In the genomic region with DNA sequence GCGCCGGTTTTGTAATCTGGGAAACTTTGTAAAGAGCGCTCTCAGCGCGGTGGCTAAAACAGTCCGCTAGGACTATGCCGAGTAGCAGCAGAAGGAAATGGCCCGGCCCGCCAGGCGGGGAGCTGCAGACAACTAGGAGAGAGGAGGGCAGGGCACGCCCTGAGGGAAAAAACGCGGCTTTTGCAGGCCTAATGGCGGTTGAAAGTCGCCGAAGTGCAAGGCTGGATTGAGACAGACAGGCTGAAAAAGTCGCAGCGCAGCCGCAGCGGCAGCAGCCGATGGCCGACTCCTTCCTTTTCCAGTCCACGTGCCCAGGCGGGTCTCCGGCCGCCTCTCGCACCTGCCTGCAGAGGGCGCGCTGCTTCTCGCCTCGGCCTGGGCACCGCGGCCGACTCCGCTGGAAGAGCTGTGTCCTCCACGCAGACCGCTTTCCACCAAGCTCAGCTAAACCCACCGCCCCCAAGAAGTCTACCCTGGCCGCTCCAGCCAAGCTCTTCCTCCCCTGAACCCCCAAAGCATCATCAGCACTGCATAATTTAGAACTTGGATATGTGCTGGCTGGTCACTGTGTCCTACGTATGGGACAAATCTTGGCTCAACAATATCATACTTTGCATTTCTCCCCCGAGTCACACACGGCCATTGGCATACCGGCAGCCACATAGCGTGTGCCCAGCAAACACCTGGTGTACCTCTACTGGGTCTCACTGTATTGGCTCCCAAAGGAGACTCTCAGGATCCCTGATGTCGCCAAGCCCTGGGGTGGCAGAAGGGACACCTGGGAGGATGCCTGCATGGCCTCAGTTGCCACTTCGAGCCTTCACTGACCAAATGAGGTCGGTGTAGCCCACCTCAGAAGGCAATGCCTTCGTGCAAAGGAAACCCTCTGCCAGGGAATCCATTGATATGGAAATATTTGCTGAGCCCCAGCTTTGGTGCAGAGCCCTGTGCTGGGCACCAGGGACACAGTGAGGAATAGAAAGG, we compare ENCODE assay signal across 1 cellular context.
TF ChIP-seq lines count a peak whose summit lies in the region.

No MANE protein-coding gene starts in this region.

TF ChIP-seq in K562, 482 proteins besides CTCF, POLR2A, EP300 and RAD21 (continued from another document and continues in another):
- TF ChIP-seq, protein P1, sequence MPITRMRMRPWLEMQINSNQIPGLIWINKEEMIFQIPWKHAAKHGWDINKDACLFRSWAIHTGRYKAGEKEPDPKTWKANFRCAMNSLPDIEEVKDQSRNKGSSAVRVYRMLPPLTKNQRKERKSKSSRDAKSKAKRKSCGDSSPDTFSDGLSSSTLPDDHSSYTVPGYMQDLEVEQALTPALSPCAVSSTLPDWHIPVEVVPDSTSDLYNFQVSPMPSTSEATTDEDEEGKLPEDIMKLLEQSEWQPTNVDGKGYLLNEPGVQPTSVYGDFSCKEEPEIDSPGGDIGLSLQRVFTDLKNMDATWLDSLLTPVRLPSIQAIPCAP (CRISPR knock-in tag; IDR thresholded peaks at IDR 0.05; ENCODE audit: borderline replicate concordance): no peak
- no peak for TF ChIP-seq BRF1 (IDR thresholded peaks at IDR 0.05; ENCODE audit: borderline replicate concordance, extremely low read depth, insufficient read length)
- peak; percentile 42; the same call in 1 of the 2 replicates for TF ChIP-seq ZNF263 (CRISPR knock-in tag; IDR thresholded peaks at IDR 0.05; ENCODE audit: borderline replicate concordance)
- no peak for TF ChIP-seq ZNF431 (CRISPR knock-in tag; IDR thresholded peaks at IDR 0.05)
- no peak for TF ChIP-seq HDAC3 (IDR thresholded peaks at IDR 0.05; ENCODE audit: borderline replicate concordance, partially characterized antibody)
- peak; percentile 71 for TF ChIP-seq CXXC5 (CRISPR knock-in tag; IDR thresholded peaks at IDR 0.05)
- TF ChIP-seq RBM15 (IDR thresholded peaks at IDR 0.05; ENCODE audit: insufficient read depth, low read length): no peak
- no peak for TF ChIP-seq ZBED1 (IDR thresholded peaks at IDR 0.05)
- TF ChIP-seq TEAD1 (CRISPR knock-in tag; IDR thresholded peaks at IDR 0.05): peak in 1 of 2 experiments; percentile 22; a peak in 1 of 4 replicates
- no peak for TF ChIP-seq ZNF75A (CRISPR knock-in tag; IDR thresholded peaks at IDR 0.05)
- TF ChIP-seq, protein P2, sequence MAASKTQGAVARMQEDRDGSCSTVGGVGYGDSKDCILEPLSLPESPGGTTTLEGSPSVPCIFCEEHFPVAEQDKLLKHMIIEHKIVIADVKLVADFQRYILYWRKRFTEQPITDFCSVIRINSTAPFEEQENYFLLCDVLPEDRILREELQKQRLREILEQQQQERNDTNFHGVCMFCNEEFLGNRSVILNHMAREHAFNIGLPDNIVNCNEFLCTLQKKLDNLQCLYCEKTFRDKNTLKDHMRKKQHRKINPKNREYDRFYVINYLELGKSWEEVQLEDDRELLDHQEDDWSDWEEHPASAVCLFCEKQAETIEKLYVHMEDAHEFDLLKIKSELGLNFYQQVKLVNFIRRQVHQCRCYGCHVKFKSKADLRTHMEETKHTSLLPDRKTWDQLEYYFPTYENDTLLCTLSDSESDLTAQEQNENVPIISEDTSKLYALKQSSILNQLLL (CRISPR knock-in tag; IDR thresholded peaks at IDR 0.05; ENCODE audit: borderline replicate concordance): no peak
- TF ChIP-seq KDM4B (IDR thresholded peaks at IDR 0.05; ENCODE audit: borderline replicate concordance in 2 of 2, low read depth in 1 of 2): no peak
- TF ChIP-seq CBX1 (IDR thresholded peaks at IDR 0.05; ENCODE audit: low read depth): no peak
- TF ChIP-seq, protein P3, sequence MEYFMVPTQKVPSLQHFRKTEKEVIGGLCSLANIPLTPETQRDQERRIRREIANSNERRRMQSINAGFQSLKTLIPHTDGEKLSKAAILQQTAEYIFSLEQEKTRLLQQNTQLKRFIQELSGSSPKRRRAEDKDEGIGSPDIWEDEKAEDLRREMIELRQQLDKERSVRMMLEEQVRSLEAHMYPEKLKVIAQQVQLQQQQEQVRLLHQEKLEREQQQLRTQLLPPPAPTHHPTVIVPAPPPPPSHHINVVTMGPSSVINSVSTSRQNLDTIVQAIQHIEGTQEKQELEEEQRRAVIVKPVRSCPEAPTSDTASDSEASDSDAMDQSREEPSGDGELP (CRISPR knock-in tag; IDR thresholded peaks at IDR 0.05; ENCODE audit: borderline replicate concordance): peak; percentile 67; the same call in 1 of the 2 replicates
- TF ChIP-seq CREM (IDR thresholded peaks at IDR 0.05; ENCODE audit: low read depth): peak; percentile 33; the same call in 1 of the 2 replicates
- TF ChIP-seq, protein P4, sequence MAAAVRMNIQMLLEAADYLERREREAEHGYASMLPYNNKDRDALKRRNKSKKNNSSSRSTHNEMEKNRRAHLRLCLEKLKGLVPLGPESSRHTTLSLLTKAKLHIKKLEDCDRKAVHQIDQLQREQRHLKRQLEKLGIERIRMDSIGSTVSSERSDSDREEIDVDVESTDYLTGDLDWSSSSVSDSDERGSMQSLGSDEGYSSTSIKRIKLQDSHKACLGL (CRISPR knock-in tag; IDR thresholded peaks at IDR 0.05; ENCODE audit: borderline replicate concordance, poor library complexity, severe bottlenecking): no peak
- TF ChIP-seq SMC3 (conservative IDR thresholded peaks at IDR 0.05; ENCODE audit: insufficient read depth, low read depth, low read length): 0 out of 2 replicates have a peak, but pooled peaks have one; percentile 34
- TF ChIP-seq ELF2 (CRISPR knock-in tag; IDR thresholded peaks at IDR 0.05): no peak
- TF ChIP-seq, protein P5, sequence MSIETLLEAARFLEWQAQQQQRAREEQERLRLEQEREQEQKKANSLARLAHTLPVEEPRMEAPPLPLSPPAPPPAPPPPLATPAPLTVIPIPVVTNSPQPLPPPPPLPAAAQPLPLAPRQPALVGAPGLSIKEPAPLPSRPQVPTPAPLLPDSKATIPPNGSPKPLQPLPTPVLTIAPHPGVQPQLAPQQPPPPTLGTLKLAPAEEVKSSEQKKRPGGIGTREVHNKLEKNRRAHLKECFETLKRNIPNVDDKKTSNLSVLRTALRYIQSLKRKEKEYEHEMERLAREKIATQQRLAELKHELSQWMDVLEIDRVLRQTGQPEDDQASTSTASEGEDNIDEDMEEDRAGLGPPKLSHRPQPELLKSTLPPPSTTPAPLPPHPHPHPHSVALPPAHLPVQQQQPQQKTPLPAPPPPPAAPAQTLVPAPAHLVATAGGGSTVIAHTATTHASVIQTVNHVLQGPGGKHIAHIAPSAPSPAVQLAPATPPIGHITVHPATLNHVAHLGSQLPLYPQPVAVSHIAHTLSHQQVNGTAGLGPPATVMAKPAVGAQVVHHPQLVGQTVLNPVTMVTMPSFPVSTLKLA (conservative IDR thresholded peaks at IDR 0.05): peak; percentile 80 to 87
- TF ChIP-seq, protein P6, sequence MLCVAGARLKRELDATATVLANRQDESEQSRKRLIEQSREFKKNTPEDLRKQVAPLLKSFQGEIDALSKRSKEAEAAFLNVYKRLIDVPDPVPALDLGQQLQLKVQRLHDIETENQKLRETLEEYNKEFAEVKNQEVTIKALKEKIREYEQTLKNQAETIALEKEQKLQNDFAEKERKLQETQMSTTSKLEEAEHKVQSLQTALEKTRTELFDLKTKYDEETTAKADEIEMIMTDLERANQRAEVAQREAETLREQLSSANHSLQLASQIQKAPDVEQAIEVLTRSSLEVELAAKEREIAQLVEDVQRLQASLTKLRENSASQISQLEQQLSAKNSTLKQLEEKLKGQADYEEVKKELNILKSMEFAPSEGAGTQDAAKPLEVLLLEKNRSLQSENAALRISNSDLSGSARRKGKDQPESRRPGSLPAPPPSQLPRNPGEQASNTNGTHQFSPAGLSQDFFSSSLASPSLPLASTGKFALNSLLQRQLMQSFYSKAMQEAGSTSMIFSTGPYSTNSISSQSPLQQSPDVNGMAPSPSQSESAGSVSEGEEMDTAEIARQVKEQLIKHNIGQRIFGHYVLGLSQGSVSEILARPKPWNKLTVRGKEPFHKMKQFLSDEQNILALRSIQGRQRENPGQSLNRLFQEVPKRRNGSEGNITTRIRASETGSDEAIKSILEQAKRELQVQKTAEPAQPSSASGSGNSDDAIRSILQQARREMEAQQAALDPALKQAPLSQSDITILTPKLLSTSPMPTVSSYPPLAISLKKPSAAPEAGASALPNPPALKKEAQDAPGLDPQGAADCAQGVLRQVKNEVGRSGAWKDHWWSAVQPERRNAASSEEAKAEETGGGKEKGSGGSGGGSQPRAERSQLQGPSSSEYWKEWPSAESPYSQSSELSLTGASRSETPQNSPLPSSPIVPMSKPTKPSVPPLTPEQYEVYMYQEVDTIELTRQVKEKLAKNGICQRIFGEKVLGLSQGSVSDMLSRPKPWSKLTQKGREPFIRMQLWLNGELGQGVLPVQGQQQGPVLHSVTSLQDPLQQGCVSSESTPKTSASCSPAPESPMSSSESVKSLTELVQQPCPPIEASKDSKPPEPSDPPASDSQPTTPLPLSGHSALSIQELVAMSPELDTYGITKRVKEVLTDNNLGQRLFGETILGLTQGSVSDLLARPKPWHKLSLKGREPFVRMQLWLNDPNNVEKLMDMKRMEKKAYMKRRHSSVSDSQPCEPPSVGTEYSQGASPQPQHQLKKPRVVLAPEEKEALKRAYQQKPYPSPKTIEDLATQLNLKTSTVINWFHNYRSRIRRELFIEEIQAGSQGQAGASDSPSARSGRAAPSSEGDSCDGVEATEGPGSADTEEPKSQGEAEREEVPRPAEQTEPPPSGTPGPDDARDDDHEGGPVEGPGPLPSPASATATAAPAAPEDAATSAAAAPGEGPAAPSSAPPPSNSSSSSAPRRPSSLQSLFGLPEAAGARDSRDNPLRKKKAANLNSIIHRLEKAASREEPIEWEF (CRISPR knock-in tag; IDR thresholded peaks at IDR 0.05): no peak
- no peak for TF ChIP-seq CLOCK (CRISPR knock-in tag; IDR thresholded peaks at IDR 0.05; ENCODE audit: borderline replicate concordance)
- TF ChIP-seq ETV5 (CRISPR knock-in tag; IDR thresholded peaks at IDR 0.05; ENCODE audit: low read depth): peak; percentile 66
- peak; percentile 40; the same call in 1 of the 2 replicates for TF ChIP-seq PHF8 (IDR thresholded peaks at IDR 0.05; ENCODE audit: borderline replicate concordance, low read length)
- TF ChIP-seq RB1 (IDR thresholded peaks at IDR 0.05; ENCODE audit: low read depth): 0 out of 2 replicates have a peak, but pooled peaks have one; percentile 53
- TF ChIP-seq, protein P7, sequence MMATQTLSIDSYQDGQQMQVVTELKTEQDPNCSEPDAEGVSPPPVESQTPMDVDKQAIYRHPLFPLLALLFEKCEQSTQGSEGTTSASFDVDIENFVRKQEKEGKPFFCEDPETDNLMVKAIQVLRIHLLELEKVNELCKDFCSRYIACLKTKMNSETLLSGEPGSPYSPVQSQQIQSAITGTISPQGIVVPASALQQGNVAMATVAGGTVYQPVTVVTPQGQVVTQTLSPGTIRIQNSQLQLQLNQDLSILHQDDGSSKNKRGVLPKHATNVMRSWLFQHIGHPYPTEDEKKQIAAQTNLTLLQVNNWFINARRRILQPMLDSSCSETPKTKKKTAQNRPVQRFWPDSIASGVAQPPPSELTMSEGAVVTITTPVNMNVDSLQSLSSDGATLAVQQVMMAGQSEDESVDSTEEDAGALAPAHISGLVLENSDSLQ (IDR thresholded peaks at IDR 0.05): peak; percentile 20; the same call in 1 of the 2 replicates
- no peak for TF ChIP-seq ZNF436 (CRISPR knock-in tag; IDR thresholded peaks at IDR 0.05)
- TF ChIP-seq TSC22D4 (tag; IDR thresholded peaks at IDR 0.05): no peak
- no peak for TF ChIP-seq ATF1 (CRISPR knock-in tag; IDR thresholded peaks at IDR 0.05)
- 0 out of 2 replicates have a peak, but pooled peaks have one; percentile 11 for TF ChIP-seq ATF1 (tag; IDR thresholded peaks at IDR 0.05)
- peak; percentile 71; the same call in 1 of the 2 replicates for TF ChIP-seq SMAD4 (CRISPR knock-in tag; conservative IDR thresholded peaks at IDR 0.05)
- TF ChIP-seq HINFP (tag; conservative IDR thresholded peaks at IDR 0.05; ENCODE audit: low read depth): no peak
- no peak for TF ChIP-seq TCF3 (CRISPR knock-in tag; IDR thresholded peaks at IDR 0.05)
- peak; percentile 15 for TF ChIP-seq TBP (optimal IDR thresholded peaks at IDR 0.05; ENCODE audit: low read depth, low read length)
- TF ChIP-seq MAX (CRISPR knock-in tag; IDR thresholded peaks at IDR 0.05): peak; percentile 95
- no peak for TF ChIP-seq ETS1 (conservative IDR thresholded peaks at IDR 0.05; ENCODE audit: control insufficient read depth, low read depth, low read length)
